Comparison of ENCODE assay signal across 8 cellular contexts in genomic region chr14:81170104-81170828, GRCh38. TPM values are rescaled to one million over a fixed set of nuclear protein-coding genes. Genes with fewer than 3 reads are reported as not detected.
DNase-seq lines count a peak whose midpoint lies in the region; ATAC-seq and TF ChIP-seq lines count a peak whose summit lies in the region.

No MANE protein-coding gene starts in this region.

- H3K27me3 Mint-ChIP-seq in endothelial cell (ENCODE audit: unreplicated experiment) (peaks cover 2% of the 10 kb centered on the region), mesothelial cell of epicardium (ENCODE audit: low read depth) (no peaks in the 10 kb centered on the region)

- H3K4me3 Mint-ChIP-seq in endothelial cell (ENCODE audit: unreplicated experiment) (peak overlapping the region; percentile 92), mesothelial cell of epicardium (peak overlapping the region; percentile 92)

- H3K36me3 Mint-ChIP-seq in endothelial cell (ENCODE audit: low read depth, unreplicated experiment) (no peaks in the 10 kb centered on the region), mesothelial cell of epicardium (peaks cover 3% of the 10 kb centered on the region)

- TF ChIP-seq CTCF in endothelial cell (IDR thresholded peaks at IDR 0.05; ENCODE audit: unreplicated experiment) (peak; percentile 92), mesothelial cell of epicardium (IDR thresholded peaks at IDR 0.05; ENCODE audit: unreplicated experiment) (peak; percentile 88)

- DNase-seq in Caki2 (ENCODE audit: low read depth) (peak; percentile 87), HT1080 (ENCODE audit: low read depth) (peak; percentile 85), NOMO-1 (lab: John Stamatoyannopoulos, UW; ENCODE audit: unreplicated experiment in 2 of 2) (peak; percentile 83 to 92), endothelial cell (ENCODE audit: low spot score) (peak; percentile 77), mesothelial cell of epicardium (ENCODE audit: low spot score in 2 of 2, unreplicated experiment in 2 of 2) (peak; percentile 76 to 87)
- DNase-seq in activated CD8-positive, alpha-beta memory T cell treated with anti-CD3 and anti-CD28 coated beads, Interleukin-2, amount 50 U/mL, for 1 hour (ENCODE audit: extremely low read depth), result peak; percentile 73
- peak; percentile 76 to 77 for DNase-seq in stimulated activated CD8-positive, alpha-beta memory T cell treated with anti-CD3 and anti-CD28 coated beads, Interleukin-15, amount 100 ng/mL, for 48 hours (ENCODE audit: low read depth in 2 of 2)

- in situ Hi-C loops in Caki2 (cut with HindIII; ENCODE audit: low pct_unique_long_range_greater_than_20kb, low sequenced_read_pairs), result no loop called here

- H3K9me3 Mint-ChIP-seq in endothelial cell (ENCODE audit: unreplicated experiment) (no peaks in the 10 kb centered on the region), mesothelial cell of epicardium (no peaks in the 10 kb centered on the region)

- H3K4me1 Mint-ChIP-seq in endothelial cell (ENCODE audit: unreplicated experiment), result peaks cover 10% of the 10 kb centered on the region
- H3K4me1 Mint-ChIP-seq in mesothelial cell of epicardium, result peaks cover 11% of the 10 kb centered on the region

- peak overlapping the region; percentile 76 for H3K27ac Mint-ChIP-seq in endothelial cell (ENCODE audit: unreplicated experiment)
- H3K27ac Mint-ChIP-seq in mesothelial cell of epicardium, result peak overlapping the region; percentile 96

- peak; percentile 91 for ATAC-seq in GM21360 (IDR thresholded peaks at IDR 0.05; ENCODE audit: unreplicated experiment)

RNA-seq across cellular contexts. Expression of gene GTF2A1, which starts 50.5 kb away (rescaled TPM):
- total RNA-seq in Caki2 (2014; rRNA removed; shearing (Covaris generic); ENCODE audit: low replicate concordance), result 9.6 and 13.9 TPM in 2 replicates
- total RNA-seq in HT1080 (2014; rRNA removed; shearing (Covaris generic)), result 23.8 and 28.1 TPM in 2 replicates
- 21.8 and 28.0 TPM in 2 replicates for polyA plus RNA-seq in HT1080 (2015; cell fraction: cytosol; rRNA removed)
- 25.7 and 29.9 TPM in 2 replicates for polyA plus RNA-seq in HT1080 (2015; cell fraction: nucleus; rRNA removed)
- total RNA-seq in endothelial cell (ENCODE audit: unreplicated experiment), result 34.6 TPM
- total RNA-seq in mesothelial cell of epicardium, result 29.0 to 31.1 TPM (median 30.5 TPM) in 3 replicates

Comparison
In these comparisons a context has a peak if more than half of its experiments do, and no peak if none do; other contexts are left out.
1. Peak in every context shown above with its lines: DNase-seq and ATAC-seq.